In genomic region chr11:66542362-66542761, GRCh38 we compare ENCODE assay signal across 17 cellular contexts. TPM values are rescaled to one million over a fixed set of nuclear protein-coding genes. Genes with fewer than 3 reads are reported as not detected.
DNase-seq lines count a peak whose midpoint lies in the region; ATAC-seq, FAIRE-seq and TF ChIP-seq lines count a peak whose summit lies in the region.
"Had no signal": no experiment of that assay in that cellular context is flagged by ENCODE, and none has a peak within 500 bp of the region (broad histone marks: within the 10 kb centered on the region; RNA-seq: fewer than 3 reads in every experiment).

No MANE protein-coding gene starts in this region.

- no peak overlapping the region for H4K8ac ChIP-seq in IMR-90 (ENCODE audit: low read depth in 2 of 2, low read length in 2 of 2)

- no peak for TF ChIP-seq POLR2A in IMR-90 (IDR thresholded peaks at IDR 0.05; ENCODE audit: low read depth, low read length)

- H3K4me1 Mint-ChIP-seq in CD4-positive, CD25-positive, alpha-beta regulatory T cell = peaks cover 9 to 49% (median 22%) of the 10 kb centered on the region in 4 donors
- peaks cover 39% of the 10 kb centered on the region for H3K4me1 Mint-ChIP-seq in nephron

- no peak overlapping the region for H3K56ac ChIP-seq in IMR-90 (ENCODE audit: extremely low read depth, insufficient read depth, low read length)

- TF ChIP-seq CTCF in IMR-90 (conservative IDR thresholded peaks at IDR 0.05; ENCODE audit: low read depth, low read length) (no peak), nephron (IDR thresholded peaks at IDR 0.05; ENCODE audit: unreplicated experiment in 3 of 3) (no peak)

- no peaks in the 10 kb centered on the region for H3K9me3 ChIP-seq in CD4-positive, CD25-positive, alpha-beta regulatory T cell (ENCODE audit: control insufficient read depth in 2 of 2, low read length in 2 of 2)
- no peaks in the 10 kb centered on the region for H3K9me3 ChIP-seq in IMR-90 (ENCODE audit: control insufficient read depth, insufficient read depth, low read length)
- H3K9me3 ChIP-seq: gastrocnemius medialis, neutrophil had no signal

- H2BK15ac ChIP-seq in IMR-90 (ENCODE audit: low read depth, low read length) = no peak overlapping the region

- H3K9ac ChIP-seq in IMR-90 (ENCODE audit: low read depth, low read length) = no peak overlapping the region

- H3K9me3 Mint-ChIP-seq in CD4-positive, CD25-positive, alpha-beta regulatory T cell = no peaks in the 10 kb centered on the region
- H3K9me3 Mint-ChIP-seq in nephron = no peaks in the 10 kb centered on the region
- H3K9me3 Mint-ChIP-seq: activated T-cell treated with anti-CD3 and anti-CD28 coated beads, Interleukin-2, amount 50 U/mL, for 72 hours had no signal

- H3K9me1 ChIP-seq in IMR-90 (ENCODE audit: insufficient read depth, low read length) = peaks cover 5% of the 10 kb centered on the region; the same call in 1 of the 2 replicates

- no peak for FAIRE-seq in RCC 7860 (lab: Jason Lieb, UNC)
- FAIRE-seq: GM12891, K562, TTC549 had no signal

- peaks cover 3 to 19% of the 10 kb centered on the region in 2 experiments; a peak in 2 of 4 replicates for H3K79me1 ChIP-seq in IMR-90 (ENCODE audit: low read depth in 1 of 2, low read length in 2 of 2)

- POLR2A ChIA-PET in IMR-90 (lab: Charles Lee; ENCODE audit: unreplicated experiment) = interaction anchor here (0.6 kb wide), 1 partner anchor 26 kb away, joined by 3 read pairs; no protein-coding TSS in a partner anchor

- peak overlapping the region in 2 of 3 donors; percentile 96 to 97 for H3K27ac Mint-ChIP-seq in CD4-positive, CD25-positive, alpha-beta regulatory T cell
- H3K27ac Mint-ChIP-seq in nephron = peak overlapping the region in 2 of 3 experiments; percentile 78 to 84
- H3K27ac Mint-ChIP-seq: activated T-cell treated with anti-CD3 and anti-CD28 coated beads, Interleukin-2, amount 50 U/mL, for 72 hours had no signal

- H3K14ac ChIP-seq in IMR-90 (replicated peaks; ENCODE audit: low read depth, low read length) = no peak overlapping the region

- no peak overlapping the region for H2BK120ac ChIP-seq in IMR-90 (ENCODE audit: low read depth, low read length)

- in situ Hi-C loops in IMR-90 (cut with MboI; ENCODE audit: low sequenced_read_pairs) = no loop called here

- dilution Hi-C loops in IMR-90 (cut with HindIII; ENCODE audit: low sequenced_read_pairs, unreplicated experiment) = no loop called here

- H2BK20ac ChIP-seq in IMR-90 (ENCODE audit: low read depth, low read length) = no peak overlapping the region

- H3K36me3 Mint-ChIP-seq in CD4-positive, CD25-positive, alpha-beta regulatory T cell = peaks cover 29% of the 10 kb centered on the region
- H3K36me3 Mint-ChIP-seq in nephron (ENCODE audit: low read depth) = peaks cover 17% of the 10 kb centered on the region

- CTCF ChIA-PET in IMR-90 (lab: Yijun Ruan, JAX) = no interaction called here

- DNase-seq in CD4-positive, CD25-positive, alpha-beta regulatory T cell = no peak
- peak; percentile 34 for DNase-seq in IMR-90
- DNase-seq in astrocyte of the hippocampus (ENCODE audit: low read depth, low spot score) = peak; percentile 26
- DNase-seq in HT-29 (ENCODE audit: low spot score) = no peak
- DNase-seq in RCC 7860 (ENCODE audit: low spot score) = no peak
- DNase-seq: activated T-cell treated with anti-CD3 and anti-CD28 coated beads, Interleukin-2, amount 50 U/mL, for 72 hours; DMS 273 treated with DMSO at 0.1 percent for 48 hours; gastrocnemius medialis; kidney glomerular epithelial cell; stimulated activated CD8-positive, alpha-beta memory T cell treated with anti-CD3 and anti-CD28 coated beads, Interleukin-4, amount 100 ng/mL, for 48 hours had no signal

- H4K5ac ChIP-seq in IMR-90 (ENCODE audit: low read depth, low read length) = no peak overlapping the region

- H3K4me2 ChIP-seq in IMR-90 (ENCODE audit: low read depth, low read length) = no peak overlapping the region

- no peak overlapping the region for H3K4me3 ChIP-seq in CD4-positive, CD25-positive, alpha-beta regulatory T cell (ENCODE audit: low read depth, low read length)
- H3K4me3 ChIP-seq in IMR-90 (ENCODE audit: insufficient read depth, low read depth, low read length) = no peak overlapping the region
- H3K4me3 ChIP-seq: gastrocnemius medialis, K562 had no signal

- peak overlapping the region; percentile 17; the same call in 1 of the 2 replicates for H3K4ac ChIP-seq in IMR-90 (ENCODE audit: low read depth, low read length)

- H3K23ac ChIP-seq in IMR-90 (ENCODE audit: low read depth, low read length) = no peak overlapping the region

- H3K27me3 ChIP-seq in CD4-positive, CD25-positive, alpha-beta regulatory T cell (ENCODE audit: control insufficient read depth, insufficient read depth, low read length) = no peaks in the 10 kb centered on the region
- H3K27me3 ChIP-seq in IMR-90 (ENCODE audit: control insufficient read depth, insufficient read depth, low read length) = peaks cover 7% of the 10 kb centered on the region; the same call in 1 of the 2 replicates
- H3K27me3 ChIP-seq: gastrocnemius medialis had no signal

- H2AK9ac ChIP-seq in IMR-90 (replicated peaks; ENCODE audit: low read depth, low read length, poor library complexity) = peak overlapping the region; percentile 0

- H4K91ac ChIP-seq in IMR-90 (ENCODE audit: insufficient read depth, low read depth, low read length) = no peak overlapping the region

- WGBS in IMR-90 (ENCODE audit: extremely low coverage in 2 of 2, insufficient read length in 1 of 2), 2 experiments = 84% methylated on average over 7 of the region's 10 CpGs; no CpG with 5 or more reads in 1 of the 2 experiments

- BruUV-seq in IMR-90 (replicated peaks; lab: Mats Ljungman, UMichigan) = no TSS peak

- intact Hi-C loops in IMR-90 (cut with micrococcal nuclease) = no loop called here

- H3K27ac ChIP-seq in CD4-positive, CD25-positive, alpha-beta regulatory T cell (ENCODE audit: insufficient read depth, low read length, poor library complexity, severe bottlenecking) = no peak overlapping the region
- H3K27ac ChIP-seq in IMR-90 (ENCODE audit: insufficient read depth, low read length) = no peak overlapping the region
- H3K27ac ChIP-seq: neutrophil had no signal

- H3K27me3 Mint-ChIP-seq in CD4-positive, CD25-positive, alpha-beta regulatory T cell = no peaks in the 10 kb centered on the region
- H3K27me3 Mint-ChIP-seq in nephron (ENCODE audit: low read depth) = no peaks in the 10 kb centered on the region

- H2AK5ac ChIP-seq in IMR-90 (ENCODE audit: low read depth, low read length) = no peak overlapping the region

- H2AFZ ChIP-seq in IMR-90 (replicated peaks; ENCODE audit: low read length, poor library complexity) = peak overlapping the region; percentile 46

- no peak overlapping the region for H2BK5ac ChIP-seq in IMR-90 (ENCODE audit: low read depth, low read length, poor library complexity, severe bottlenecking)

- no peak overlapping the region for H3K18ac ChIP-seq in IMR-90 (ENCODE audit: low read depth, low read length)

- ATAC-seq in CD4-positive, CD25-positive, alpha-beta regulatory T cell (ENCODE audit: low read depth in 2 of 2) = no peak
- ATAC-seq in IMR-90 (ENCODE audit: low read depth) (no peak), HG02884 (IDR thresholded peaks at IDR 0.05; ENCODE audit: unreplicated experiment) (no peak)
- ATAC-seq: activated T-cell treated with anti-CD3 and anti-CD28 coated beads, Interleukin-2, amount 50 U/mL, for 72 hours; gastrocnemius medialis; K562 had no signal

- TF ChIP-seq RAD21 in IMR-90 (IDR thresholded peaks at IDR 0.05; ENCODE audit: low read length) = no peak

- H3K4me3 Mint-ChIP-seq in CD4-positive, CD25-positive, alpha-beta regulatory T cell = peak overlapping the region; percentile 40 to 88 (median 75)
- H3K4me3 Mint-ChIP-seq in nephron = peak overlapping the region; percentile 28 to 51 (median 50)

- peaks cover 25% of the 10 kb centered on the region for H3K36me3 ChIP-seq in CD4-positive, CD25-positive, alpha-beta regulatory T cell (ENCODE audit: control insufficient read depth, insufficient read depth, low read length)
- peaks cover 23% of the 10 kb centered on the region; the same call in 1 of the 2 replicates for H3K36me3 ChIP-seq in IMR-90 (ENCODE audit: control insufficient read depth, insufficient read depth, low read length)

- peaks cover 4% of the 10 kb centered on the region; the same call in 1 of the 2 replicates for H4K20me1 ChIP-seq in IMR-90 (ENCODE audit: insufficient read depth, low read length)

- H3K4me1 ChIP-seq in CD4-positive, CD25-positive, alpha-beta regulatory T cell (ENCODE audit: control insufficient read depth, insufficient read depth, low read length, poor library complexity, severe bottlenecking) = peaks cover 43% of the 10 kb centered on the region
- peaks cover 6% of the 10 kb centered on the region for H3K4me1 ChIP-seq in IMR-90 (ENCODE audit: control insufficient read depth, insufficient read depth, low read length)

RNA-seq across cellular contexts. Expression of gene ZDHHC24, which starts 3.5 kb away (rescaled TPM):
- total RNA-seq in CD4-positive, CD25-positive, alpha-beta regulatory T cell = 15.5 TPM
- polyA plus RNA-seq in CD4-positive, CD25-positive, alpha-beta regulatory T cell = 10 to 100 TPM; 14.1 to 20.6 (median 15.0) TPM
- total RNA-seq in IMR-90 (2012; rRNA removed) = 3.2 and 3.6 TPM in 2 replicates
- polyA plus RNA-seq in IMR-90 (2012; rRNA removed) = 10.9 and 18.1 TPM in 2 replicates
- 11.6 and 19.1 TPM in 2 replicates for polyA plus RNA-seq in IMR-90 (2012; cell fraction: cytosol; rRNA removed)
- 4.9 and 7.9 TPM in 2 replicates for polyA plus RNA-seq in IMR-90 (2012; cell fraction: nucleus; rRNA removed; ENCODE audit: low replicate concordance)
- total RNA-seq in HT-29 (2014; rRNA removed; shearing (Covaris generic)) = 28.1 and 35.0 TPM in 2 replicates

RNA-seq across cellular contexts. Expression of gene ACTN3, which starts 4.3 kb away (rescaled TPM):
- not detected for total RNA-seq in CD4-positive, CD25-positive, alpha-beta regulatory T cell
- polyA plus RNA-seq in CD4-positive, CD25-positive, alpha-beta regulatory T cell = not detected
- total RNA-seq in IMR-90 (2012; rRNA removed) = under 0.01 TPM in 2 replicates
- 0.05 and 0.06 TPM in 2 replicates for polyA plus RNA-seq in IMR-90 (2012; rRNA removed)
- polyA plus RNA-seq in IMR-90 (2012; cell fraction: cytosol; rRNA removed) = 0.04 TPM in 1 of 2 replicates, not detected in the other
- polyA plus RNA-seq in IMR-90 (2012; cell fraction: nucleus; rRNA removed; ENCODE audit: low replicate concordance) = 0.31 and 0.55 TPM in 2 replicates
- not detected in 2 replicates for total RNA-seq in HT-29 (2014; rRNA removed; shearing (Covaris generic))
- total RNA-seq: H4, K562 had no signal
- polyA plus RNA-seq: K562 had no signal

RNA-seq across cellular contexts. Expression of gene CTSF, which starts 26.0 kb away (rescaled TPM):
- 6.9 TPM for total RNA-seq in CD4-positive, CD25-positive, alpha-beta regulatory T cell
- polyA plus RNA-seq in CD4-positive, CD25-positive, alpha-beta regulatory T cell = 10 to 100 TPM; 17.3 to 28.6 (median 17.9) TPM
- 3.6 and 4.1 TPM in 2 replicates for total RNA-seq in IMR-90 (2012; rRNA removed)
- polyA plus RNA-seq in IMR-90 (2012; rRNA removed) = 15.2 and 16.0 TPM in 2 replicates
- 15.8 and 25.9 TPM in 2 replicates for polyA plus RNA-seq in IMR-90 (2012; cell fraction: cytosol; rRNA removed)
- polyA plus RNA-seq in IMR-90 (2012; cell fraction: nucleus; rRNA removed; ENCODE audit: low replicate concordance) = 51.7 and 61.9 TPM in 2 replicates
- total RNA-seq in HT-29 (2014; rRNA removed; shearing (Covaris generic)) = not detected in 2 replicates

RNA-seq across cellular contexts. Expression of gene BBS1, which starts 31.9 kb away (rescaled TPM):
- 16.4 TPM for total RNA-seq in CD4-positive, CD25-positive, alpha-beta regulatory T cell
- 1 to 10 TPM; 5.6 to 9.4 (median 7.0) TPM for polyA plus RNA-seq in CD4-positive, CD25-positive, alpha-beta regulatory T cell
- 13.9 and 16.5 TPM in 2 replicates for total RNA-seq in IMR-90 (2012; rRNA removed)
- polyA plus RNA-seq in IMR-90 (2012; rRNA removed) = 17.3 and 20.6 TPM in 2 replicates
- polyA plus RNA-seq in IMR-90 (2012; cell fraction: cytosol; rRNA removed) = 10.3 and 17.4 TPM in 2 replicates
- polyA plus RNA-seq in IMR-90 (2012; cell fraction: nucleus; rRNA removed; ENCODE audit: low replicate concordance) = 42.6 and 55.0 TPM in 2 replicates
- 39.7 and 41.4 TPM in 2 replicates for total RNA-seq in HT-29 (2014; rRNA removed; shearing (Covaris generic))

RNA-seq across cellular contexts. Expression of gene CCDC87, which starts 50.5 kb away (rescaled TPM):
- 0.35 TPM for total RNA-seq in CD4-positive, CD25-positive, alpha-beta regulatory T cell
- not detected for polyA plus RNA-seq in CD4-positive, CD25-positive, alpha-beta regulatory T cell
- total RNA-seq in IMR-90 (2012; rRNA removed) = under 0.01 and 0.18 TPM in 2 replicates
- polyA plus RNA-seq in IMR-90 (2012; rRNA removed) = 0.14 and 0.19 TPM in 2 replicates
- polyA plus RNA-seq in IMR-90 (2012; cell fraction: cytosol; rRNA removed) = 0.10 and 0.15 TPM in 2 replicates
- 0.04 and 0.07 TPM in 2 replicates for polyA plus RNA-seq in IMR-90 (2012; cell fraction: nucleus; rRNA removed; ENCODE audit: low replicate concordance)
- total RNA-seq in HT-29 (2014; rRNA removed; shearing (Covaris generic)) = 0.79 and 1.3 TPM in 2 replicates

Comparison
In these comparisons a context has a peak if more than half of its experiments do, and no peak if none do; other contexts are left out.
1. DNase-seq: peak in IMR-90 (single experiment) and astrocyte of the hippocampus (single experiment); none in CD4-positive, CD25-positive, alpha-beta regulatory T cell (0 of 3), HT-29 (single experiment) and RCC 7860 (single experiment).